Comparison of ENCODE assay signal across 8 cellular contexts in genomic region chr7:106345421-106346166, GRCh38.
DNase-seq lines count a peak whose midpoint lies in the region; ATAC-seq, FAIRE-seq and TF ChIP-seq lines count a peak whose summit lies in the region.

No MANE protein-coding gene starts in this region.

- no peak overlapping the region for H3K4me3 ChIP-seq in K562
- no peak overlapping the region for H3K4me3 ChIP-seq in colonic mucosa

- ATAC-seq in GM21786 (IDR thresholded peaks at IDR 0.05; ENCODE audit: unreplicated experiment) (peak; percentile 28), K562 (peak; percentile 62), GM21619 (IDR thresholded peaks at IDR 0.05; ENCODE audit: unreplicated experiment) (no peak)

- in situ Hi-C loops in K562 (cut with MboI): no loop called here

- no peak for TF ChIP-seq CTCF in K562 (IDR thresholded peaks at IDR 0.05 in 2 of 3, conservative IDR thresholded peaks at IDR 0.05 in 1 of 3; ENCODE audit: insufficient read depth in 2 of 3, low read depth in 1 of 3, low read length in 3 of 3)
- TF ChIP-seq CTCF in colonic mucosa (IDR thresholded peaks at IDR 0.05): no peak

- no peaks in the 10 kb centered on the region for H4K20me1 ChIP-seq in K562 (replicated peaks; ENCODE audit: control insufficient read depth, insufficient read depth, low read length)

- CTCF ChIA-PET in K562 (lab: Yijun Ruan, JAX; ENCODE audit: low intra/inter-chr PET ratio): no interaction called here

- no peak for TF ChIP-seq RAD21 in K562 (CRISPR knock-in tag; conservative IDR thresholded peaks at IDR 0.05 in 1 of 2, IDR thresholded peaks at IDR 0.05 in 1 of 2)

- H3K27me3 ChIP-seq in K562 (ENCODE audit: control insufficient read depth in 2 of 2, insufficient read depth in 2 of 2, low read length in 2 of 2) (no peaks in the 10 kb centered on the region), colonic mucosa (no peaks in the 10 kb centered on the region)

- WGBS in K562 (ENCODE audit: insufficient coverage, low coverage, missing lambda C conversion rate): 17% methylated on average over 2 of the region's 2 CpGs

- peak; percentile 44; the same call in 1 of the 2 replicates for TF ChIP-seq EP300 in K562 (IDR thresholded peaks at IDR 0.05; ENCODE audit: low read length)

- intact Hi-C loops in K562 (cut with micrococcal nuclease): loop anchor here (5.0 kb wide), 1 partner anchor 58 kb away; no protein-coding TSS in a partner anchor
- intact Hi-C loops in colonic mucosa (cut with DNase I): no loop called here

- H3K27ac ChIP-seq in K562 (ENCODE audit: extremely low read depth, low read depth, low read length) (peak overlapping the region; percentile 64; the same call in 2 of the 3 replicates), colonic mucosa (no peak overlapping the region)

- FAIRE-seq in K562 (lab: Jason Lieb, UNC): no peak

- peak; percentile 78 for DNase-seq in RPMI7951 (ENCODE audit: low read depth)
- peak in 1 of 4 experiments; percentile 39 for DNase-seq in K562 (ENCODE audit: extremely low read depth in 1 of 4, low spot score in 3 of 4)
- peak; percentile 56 to 69 for DNase-seq in stimulated activated CD4-positive, alpha-beta T cell treated with anti-CD3 and anti-CD28 coated beads, Interleukin-2, amount 100 ng/mL, for 24 hours
- no peak for DNase-seq in colonic mucosa
- DNase-seq in AG08396 (ENCODE audit: low spot score): no peak
- no peak for DNase-seq in RKO (ENCODE audit: low spot score)

- no peaks in the 10 kb centered on the region for H3K36me3 ChIP-seq in K562 (ENCODE audit: control insufficient read depth, insufficient read depth, low read length)
- no peaks in the 10 kb centered on the region for H3K36me3 ChIP-seq in colonic mucosa

- no peak for TF ChIP-seq POLR2A in K562 (conservative IDR thresholded peaks at IDR 0.05)

- no peaks in the 10 kb centered on the region for H3K9me1 ChIP-seq in K562 (ENCODE audit: control insufficient read depth, insufficient read depth, low read length)

- H3K4me1 ChIP-seq in K562 (replicated peaks in 1 of 2; ENCODE audit: control insufficient read depth in 2 of 2, insufficient read depth in 2 of 2, low read length in 2 of 2): peaks cover 0 to 26% of the 10 kb centered on the region in 2 experiments; a peak in 3 of 5 replicates
- H3K4me1 ChIP-seq in colonic mucosa: no peaks in the 10 kb centered on the region

- BruUV-seq in K562 (replicated peaks; lab: Mats Ljungman, UMichigan): no TSS peak

- no peak overlapping the region for H2AFZ ChIP-seq in K562 (ENCODE audit: low read depth, low read length)

- no peak overlapping the region for H3K4me2 ChIP-seq in K562 (ENCODE audit: insufficient read depth, low read length)

- H3K9ac ChIP-seq in K562 (ENCODE audit: insufficient read depth in 1 of 2, low read depth in 2 of 2, low read length in 2 of 2) (peak overlapping the region in 1 of 2 experiments; percentile 22; a peak in 1 of 4 replicates), colonic mucosa (ENCODE audit: low read depth in 2 of 2, low read length in 2 of 2) (no peak overlapping the region)

- H3K79me2 ChIP-seq in K562 (ENCODE audit: control insufficient read depth, insufficient read depth, low read length): no peaks in the 10 kb centered on the region

- POLR2A ChIA-PET in K562 (lab: Yijun Ruan, JAX): interaction anchor here (0.6 to 1.6 kb wide), 3 partner anchors 13 to 341 kb away, joined by 3 to 4 read pairs (median 3); no protein-coding TSS in a partner anchor

- H3K9me3 ChIP-seq in K562 (replicated peaks; ENCODE audit: control insufficient read depth, insufficient read depth, low read depth, low read length) (peaks cover 15% of the 10 kb centered on the region; the same call in 1 of the 2 replicates), colonic mucosa (no peaks in the 10 kb centered on the region)

TF ChIP-seq in K562, 482 proteins besides CTCF, POLR2A, EP300 and RAD21 (continues in another document):
- peak in 1 of 2 experiments; percentile 38; a peak in 1 of 4 replicates for TF ChIP-seq SRF (CRISPR knock-in tag; IDR thresholded peaks at IDR 0.05)
- peak; percentile 89 for TF ChIP-seq ATF3 (IDR thresholded peaks at IDR 0.05)
- no peak for TF ChIP-seq ATF3 (CRISPR knock-in tag; conservative IDR thresholded peaks at IDR 0.05)
- peak; percentile 27; the same call in 1 of the 2 replicates for TF ChIP-seq ZNF311 (CRISPR knock-in tag; IDR thresholded peaks at IDR 0.05)
- no peak for TF ChIP-seq MTA2 (IDR thresholded peaks at IDR 0.05; ENCODE audit: low read depth)
- TF ChIP-seq PRMT5 (CRISPR knock-in tag; IDR thresholded peaks at IDR 0.05): no peak
- TF ChIP-seq KLF6 (CRISPR knock-in tag; IDR thresholded peaks at IDR 0.05; ENCODE audit: borderline replicate concordance): 0 out of 2 replicates have a peak, but pooled peaks have one; percentile 41
- TF ChIP-seq NR2C2 (CRISPR knock-in tag; IDR thresholded peaks at IDR 0.05): no peak
- TF ChIP-seq NR2C2 (tag; IDR thresholded peaks at IDR 0.05): 0 out of 2 replicates have a peak, but pooled peaks have one; percentile 10
- TF ChIP-seq RBFOX2 (IDR thresholded peaks at IDR 0.05; ENCODE audit: low read depth, low read length): 0 out of 2 replicates have a peak, but pooled peaks have one; percentile 31
- peak; percentile 14; the same call in 1 of the 2 replicates for TF ChIP-seq ZNF197 (CRISPR knock-in tag; IDR thresholded peaks at IDR 0.05; ENCODE audit: low read depth)
- TF ChIP-seq JUN (IDR thresholded peaks at IDR 0.05; ENCODE audit: borderline replicate concordance, low read depth, low read length): peak; percentile 76
- no peak for TF ChIP-seq JUN (CRISPR knock-in tag; IDR thresholded peaks at IDR 0.05; ENCODE audit: borderline replicate concordance)
- TF ChIP-seq ATF7 (IDR thresholded peaks at IDR 0.05): peak; percentile 10; the same call in 1 of the 2 replicates
- TF ChIP-seq KDM1A (IDR thresholded peaks at IDR 0.05): no peak
- peak; percentile 42 for TF ChIP-seq MEIS2 (IDR thresholded peaks at IDR 0.05; ENCODE audit: partially characterized antibody)
- TF ChIP-seq JUND (IDR thresholded peaks at IDR 0.05; ENCODE audit: borderline replicate concordance, low read depth, low read length): peak; percentile 64
- no peak for TF ChIP-seq JUND (tag; IDR thresholded peaks at IDR 0.05; ENCODE audit: borderline replicate concordance, low read depth, low read length)
- peak; percentile 15; the same call in 1 of the 2 replicates for TF ChIP-seq DDX20 (tag; IDR thresholded peaks at IDR 0.05; ENCODE audit: low read depth)
- peak; percentile 80; the same call in 1 of the 2 replicates for TF ChIP-seq ZNF395 (CRISPR knock-in tag; IDR thresholded peaks at IDR 0.05)
- peak; percentile 97 for TF ChIP-seq ZNF589 (CRISPR knock-in tag; IDR thresholded peaks at IDR 0.05; ENCODE audit: low read depth)
- peak; percentile 91 for TF ChIP-seq CEBPG (CRISPR knock-in tag; IDR thresholded peaks at IDR 0.05)
- TF ChIP-seq CEBPG (tag; conservative IDR thresholded peaks at IDR 0.05 in 1 of 2, IDR thresholded peaks at IDR 0.05 in 1 of 2): peak; percentile 85 to 98
- peak; percentile 38; the same call in 1 of the 2 replicates for TF ChIP-seq ZNF239 (CRISPR knock-in tag; IDR thresholded peaks at IDR 0.05)
- peak; percentile 55; the same call in 1 of the 2 replicates for TF ChIP-seq CEBPB (tag; IDR thresholded peaks at IDR 0.05)
- TF ChIP-seq ZNF766 (CRISPR knock-in tag; conservative IDR thresholded peaks at IDR 0.05): 0 out of 2 replicates have a peak, but pooled peaks have one; percentile 8

Comparison
In these comparisons a context has a peak if more than half of its experiments do, and no peak if none do; other contexts are left out.
1. DNase-seq: peak in RPMI7951 (single experiment) and stimulated activated CD4-positive, alpha-beta T cell treated with anti-CD3 and anti-CD28 coated beads, Interleukin-2, amount 100 ng/mL, for 24 hours (2 of 2); none in colonic mucosa (single experiment), AG08396 (single experiment) and RKO (single experiment).